In genomic region chr10:98886686-98887085, GRCh38 we compare ENCODE assay signal across 17 cellular contexts.
DNase-seq lines count a peak whose midpoint lies in the region; ATAC-seq and TF ChIP-seq lines count a peak whose summit lies in the region.
"Had no signal": no experiment of that assay in that cellular context is flagged by ENCODE, and none has a peak within 500 bp of the region (broad histone marks: within the 10 kb centered on the region; RNA-seq: fewer than 3 reads in every experiment).

No MANE protein-coding gene starts in this region.

- no peak for TF ChIP-seq POLR2A in heart left ventricle (IDR thresholded peaks at IDR 0.05)
- no peak for TF ChIP-seq POLR2A in esophagus squamous epithelium (IDR thresholded peaks at IDR 0.05)

- H3K9me3 ChIP-seq in heart left ventricle (no peaks in the 10 kb centered on the region), esophagus squamous epithelium (no peaks in the 10 kb centered on the region)
- H3K9me3 ChIP-seq: gastrocnemius medialis, right atrium auricular region, testis had no signal

- no peak for TF ChIP-seq CTCF in heart left ventricle (IDR thresholded peaks at IDR 0.05)
- TF ChIP-seq CTCF in esophagus squamous epithelium (IDR thresholded peaks at IDR 0.05): no peak

- H3K4me3 ChIP-seq in heart left ventricle: no peak overlapping the region
- no peak overlapping the region for H3K4me3 ChIP-seq in esophagus squamous epithelium
- H3K4me3 ChIP-seq: gastrocnemius medialis, lung, right atrium auricular region, testis had no signal

- H3K27ac ChIP-seq in heart left ventricle (no peak overlapping the region), esophagus squamous epithelium (no peak overlapping the region)
- H3K27ac ChIP-seq: gastrocnemius medialis, right atrium auricular region, testis, VCaP had no signal

- intact Hi-C loops in heart left ventricle (cut with DNase I): no loop called here
- intact Hi-C loops in esophagus squamous epithelium (cut with DNase I): no loop called here

- H3K36me3 ChIP-seq in heart left ventricle: no peaks in the 10 kb centered on the region
- no peaks in the 10 kb centered on the region for H3K36me3 ChIP-seq in esophagus squamous epithelium
- H3K36me3 ChIP-seq: gastrocnemius medialis, right atrium auricular region had no signal

- peaks cover 0 to 4% (median 0%) of the 10 kb centered on the region in 9 donors for H3K27me3 ChIP-seq in heart left ventricle
- no peaks in the 10 kb centered on the region for H3K27me3 ChIP-seq in esophagus squamous epithelium
- H3K27me3 ChIP-seq: gastrocnemius medialis, right atrium auricular region, testis had no signal

- ATAC-seq in heart left ventricle: no peak
- ATAC-seq: gastrocnemius medialis had no signal

- WGBS in heart left ventricle, 4 donors: 58 to 70% (median 60%) methylated on average over 1 of the region's 1 CpG
- 81 to 86% methylated on average over 1 of the region's 1 CpG for WGBS in esophagus squamous epithelium, 2 donors

- no peaks in the 10 kb centered on the region for H3K4me1 ChIP-seq in heart left ventricle
- H3K4me1 ChIP-seq in esophagus squamous epithelium: no peaks in the 10 kb centered on the region
- H3K4me1 ChIP-seq: gastrocnemius medialis, right atrium auricular region, testis had no signal

- peak; percentile 35 for DNase-seq in HS-5 (ENCODE audit: low read depth)
- DNase-seq in OCI-M1 (lab: John Stamatoyannopoulos, UW): peak; percentile 71
- DNase-seq in dermis blood vessel endothelial cell: peak; percentile 5
- DNase-seq in pons (ENCODE audit: low spot score): peak; percentile 23
- no peak for DNase-seq in NCI-H510A (lab: John Stamatoyannopoulos, UW)
- DNase-seq in effector CD8-positive, alpha-beta T cell (lab: John Stamatoyannopoulos, UW): no peak
- no peak for DNase-seq in heart left ventricle
- DNase-seq in esophagus squamous epithelium (lab: John Stamatoyannopoulos, UW): no peak
- DNase-seq: activated effector memory CD4-positive, alpha-beta T cell treated with anti-CD3 and anti-CD28 coated beads, Interleukin-2, amount 50 U/mL, for 16 hours; CD4-positive, alpha-beta T cell; gastrocnemius medialis; NCI-H2107; stimulated activated CD4-positive, alpha-beta T cell treated with anti-CD3 and anti-CD28 coated beads, Interleukin-1b, Interleukin-23, amount 100 ng/mL, for 48 hours; testis had no signal

Comparison
In these comparisons a context has a peak if more than half of its experiments do, and no peak if none do; other contexts are left out.
1. DNase-seq: peak in HS-5 (single experiment), OCI-M1 (single experiment), dermis blood vessel endothelial cell (single experiment) and pons (single experiment); none in NCI-H510A (single experiment), effector CD8-positive, alpha-beta T cell (single experiment), heart left ventricle (0 of 5) and esophagus squamous epithelium (single experiment).